Comparison of ENCODE assay signal across 1 cellular context in genomic region chr2:186589733-186590537, GRCh38.
A peak's percentile ranks its signal among the peaks of the same experiment; 100 is the strongest.
TF ChIP-seq lines count a peak whose summit lies in the region.

Gene ITGAV (plus strand): TSS chr2:186590056. CDS start chr2:186590339, 283 bp downstream.

TF ChIP-seq in GM12878, 131 proteins besides CTCF, POLR2A, EP300 and RAD21 (continued from another document and continues in another):
- TF ChIP-seq PRDM15 (CRISPR knock-in tag; IDR thresholded peaks at IDR 0.05) (no peak), KLF5 (IDR thresholded peaks at IDR 0.05; ENCODE audit: partially characterized antibody) (peak; percentile 20), DPF2 (IDR thresholded peaks at IDR 0.05) (peak; percentile 76), NRF1 (conservative IDR thresholded peaks at IDR 0.05; ENCODE audit: low read depth, low read length) (no peak), HDAC6 (IDR thresholded peaks at IDR 0.05; ENCODE audit: unreplicated experiment) (peak; percentile 65), HDGF (IDR thresholded peaks at IDR 0.05) (peak; percentile 84), ATF7 (IDR thresholded peaks at IDR 0.05; ENCODE audit: low read depth) (no peak), ASH2L (IDR thresholded peaks at IDR 0.05; ENCODE audit: borderline replicate concordance, low read depth) (no peak), CBFB (IDR thresholded peaks at IDR 0.05; ENCODE audit: low read depth) (peak; percentile 52), LARP7 (IDR thresholded peaks at IDR 0.05) (peak; percentile 94; the same call in 1 of the 2 replicates), GATAD2B (conservative IDR thresholded peaks at IDR 0.05; ENCODE audit: low read depth) (peak; percentile 90), PML (IDR thresholded peaks at IDR 0.05; ENCODE audit: low read length) (0 out of 2 replicates have a peak, but pooled peaks have one; percentile 60), RELB (IDR thresholded peaks at IDR 0.05; ENCODE audit: low read depth) (peak; percentile 21; the same call in 1 of the 2 replicates), ZNF207 (IDR thresholded peaks at IDR 0.05; ENCODE audit: borderline replicate concordance) (0 out of 2 replicates have a peak, but pooled peaks have one; percentile 64), IRF4 (IDR thresholded peaks at IDR 0.05; ENCODE audit: low read depth, low read length) (0 out of 2 replicates have a peak, but pooled peaks have one; percentile 19), MTA3 (IDR thresholded peaks at IDR 0.05; ENCODE audit: borderline replicate concordance, low read length) (no peak), SRF (IDR thresholded peaks at IDR 0.05; ENCODE audit: low read depth in 2 of 2, low read length in 2 of 2) (0 out of 4 replicates have a peak, but pooled peaks of 1 of the 2 experiments have one; percentile 3), STAT1 (conservative IDR thresholded peaks at IDR 0.05) (0 out of 2 replicates have a peak, but pooled peaks have one; percentile 47), MLLT1 (IDR thresholded peaks at IDR 0.05) (0 out of 2 replicates have a peak, but pooled peaks have one; percentile 11), SMC3 (IDR thresholded peaks at IDR 0.05; ENCODE audit: borderline replicate concordance, low read length) (no peak), POU2F2 (IDR thresholded peaks at IDR 0.05; ENCODE audit: borderline replicate concordance, low read depth, low read length) (0 out of 3 replicates have a peak, but pooled peaks have one; percentile 55), BCL3 (IDR thresholded peaks at IDR 0.05; ENCODE audit: borderline replicate concordance, insufficient read depth, low read depth, low read length, poor library complexity, severe bottlenecking) (no peak), E4F1 (IDR thresholded peaks at IDR 0.05; ENCODE audit: borderline replicate concordance, partially characterized antibody) (peak; percentile 60), SMAD1 (IDR thresholded peaks at IDR 0.05; ENCODE audit: low read depth, partially characterized antibody) (no peak), POLR2AphosphoS2 (IDR thresholded peaks at IDR 0.05; ENCODE audit: low read depth, low read length) (peak; percentile 80), MEF2B (IDR thresholded peaks at IDR 0.05; ENCODE audit: partially characterized antibody, poor library complexity, severe bottlenecking) (no peak), ZBED1 (IDR thresholded peaks at IDR 0.05; ENCODE audit: borderline replicate concordance) (no peak), TBL1XR1 (IDR thresholded peaks at IDR 0.05; ENCODE audit: low read depth, low read length) (0 out of 2 replicates have a peak, but pooled peaks have one; percentile 24), HCFC1 (IDR thresholded peaks at IDR 0.05; ENCODE audit: low read length) (no peak), BHLHE40 (IDR thresholded peaks at IDR 0.05; ENCODE audit: borderline replicate concordance in 1 of 2, low read depth in 2 of 2, low read length in 1 of 2) (peak; percentile 28 to 55; a peak in 2 of 4 replicates), SMAD5 (IDR thresholded peaks at IDR 0.05; ENCODE audit: low read depth) (0 out of 2 replicates have a peak, but pooled peaks have one; percentile 72), ETV6 (conservative IDR thresholded peaks at IDR 0.05 in 1 of 2, IDR thresholded peaks at IDR 0.05 in 1 of 2; ENCODE audit: borderline replicate concordance in 1 of 2, low read depth in 1 of 2) (peak in 1 of 2 experiments; percentile 59; a peak in 2 of 4 replicates), YY1 (IDR thresholded peaks at IDR 0.05; ENCODE audit: low read depth, low read length) (no peak; the same call in 1 of the 2 replicates), ZSCAN29 (IDR thresholded peaks at IDR 0.05) (0 out of 2 replicates have a peak, but pooled peaks have one; percentile 13), ZNF217 (IDR thresholded peaks at IDR 0.05) (peak; percentile 35; the same call in 1 of the 2 replicates), GABPA (IDR thresholded peaks at IDR 0.05; ENCODE audit: low read depth) (peak; percentile 61; the same call in 1 of the 2 replicates), TAF1 (IDR thresholded peaks at IDR 0.05; ENCODE audit: borderline replicate concordance, low read depth, low read length) (peak; percentile 72; the same call in 1 of the 2 replicates), NFIC (IDR thresholded peaks at IDR 0.05; ENCODE audit: low read depth, low read length) (no peak)
- TF ChIP-seq, protein P1, sequence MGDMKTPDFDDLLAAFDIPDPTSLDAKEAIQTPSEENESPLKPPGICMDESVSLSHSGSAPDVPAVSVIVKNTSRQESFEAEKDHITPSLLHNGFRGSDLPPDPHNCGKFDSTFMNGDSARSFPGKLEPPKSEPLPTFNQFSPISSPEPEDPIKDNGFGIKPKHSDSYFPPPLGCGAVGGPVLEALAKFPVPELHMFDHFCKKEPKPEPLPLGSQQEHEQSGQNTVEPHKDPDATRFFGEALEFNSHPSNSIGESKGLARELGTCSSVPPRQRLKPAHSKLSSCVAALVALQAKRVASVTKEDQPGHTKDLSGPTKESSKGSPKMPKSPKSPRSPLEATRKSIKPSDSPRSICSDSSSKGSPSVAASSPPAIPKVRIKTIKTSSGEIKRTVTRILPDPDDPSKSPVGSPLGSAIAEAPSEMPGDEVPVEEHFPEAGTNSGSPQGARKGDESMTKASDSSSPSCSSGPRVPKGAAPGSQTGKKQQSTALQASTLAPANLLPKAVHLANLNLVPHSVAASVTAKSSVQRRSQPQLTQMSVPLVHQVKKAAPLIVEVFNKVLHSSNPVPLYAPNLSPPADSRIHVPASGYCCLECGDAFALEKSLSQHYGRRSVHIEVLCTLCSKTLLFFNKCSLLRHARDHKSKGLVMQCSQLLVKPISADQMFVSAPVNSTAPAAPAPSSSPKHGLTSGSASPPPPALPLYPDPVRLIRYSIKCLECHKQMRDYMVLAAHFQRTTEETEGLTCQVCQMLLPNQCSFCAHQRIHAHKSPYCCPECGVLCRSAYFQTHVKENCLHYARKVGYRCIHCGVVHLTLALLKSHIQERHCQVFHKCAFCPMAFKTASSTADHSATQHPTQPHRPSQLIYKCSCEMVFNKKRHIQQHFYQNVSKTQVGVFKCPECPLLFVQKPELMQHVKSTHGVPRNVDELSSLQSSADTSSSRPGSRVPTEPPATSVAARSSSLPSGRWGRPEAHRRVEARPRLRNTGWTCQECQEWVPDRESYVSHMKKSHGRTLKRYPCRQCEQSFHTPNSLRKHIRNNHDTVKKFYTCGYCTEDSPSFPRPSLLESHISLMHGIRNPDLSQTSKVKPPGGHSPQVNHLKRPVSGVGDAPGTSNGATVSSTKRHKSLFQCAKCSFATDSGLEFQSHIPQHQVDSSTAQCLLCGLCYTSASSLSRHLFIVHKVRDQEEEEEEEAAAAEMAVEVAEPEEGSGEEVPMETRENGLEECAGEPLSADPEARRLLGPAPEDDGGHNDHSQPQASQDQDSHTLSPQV (IDR thresholded peaks at IDR 0.05), result no peak
- TF ChIP-seq, protein P2, sequence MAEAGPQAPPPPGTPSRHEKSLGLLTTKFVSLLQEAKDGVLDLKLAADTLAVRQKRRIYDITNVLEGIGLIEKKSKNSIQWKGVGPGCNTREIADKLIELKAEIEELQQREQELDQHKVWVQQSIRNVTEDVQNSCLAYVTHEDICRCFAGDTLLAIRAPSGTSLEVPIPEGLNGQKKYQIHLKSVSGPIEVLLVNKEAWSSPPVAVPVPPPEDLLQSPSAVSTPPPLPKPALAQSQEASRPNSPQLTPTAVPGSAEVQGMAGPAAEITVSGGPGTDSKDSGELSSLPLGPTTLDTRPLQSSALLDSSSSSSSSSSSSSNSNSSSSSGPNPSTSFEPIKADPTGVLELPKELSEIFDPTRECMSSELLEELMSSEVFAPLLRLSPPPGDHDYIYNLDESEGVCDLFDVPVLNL (IDR thresholded peaks at IDR 0.05; ENCODE audit: low read depth, low read length), result no peak
